In the genomic region with DNA sequence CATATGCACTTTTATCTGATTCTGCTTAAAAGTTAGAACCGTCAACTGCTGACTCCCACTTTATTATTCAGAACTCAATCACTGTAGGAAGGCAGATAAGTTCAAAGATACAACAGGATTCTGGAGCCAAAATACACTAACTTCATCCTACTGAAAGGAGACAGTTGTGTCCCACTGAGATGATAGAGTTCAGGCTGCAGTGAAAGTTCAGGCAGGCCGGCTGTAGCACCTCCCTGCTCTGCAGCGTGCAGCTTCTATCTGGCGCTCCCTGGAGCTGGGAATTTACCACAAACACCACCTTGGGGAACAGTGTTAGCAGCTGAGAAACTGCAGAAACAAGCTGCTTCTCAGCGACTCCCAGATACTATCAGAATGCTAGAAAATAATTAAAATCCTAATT, we compare ENCODE assay signal across 11 cellular contexts. TPM values are rescaled to one million over a fixed set of nuclear protein-coding genes. Genes with fewer than 3 reads are reported as not detected.
A peak's percentile ranks its signal among the peaks of the same experiment; 100 is the strongest.
DNase-seq lines count a peak whose midpoint lies in the region; ATAC-seq, FAIRE-seq and TF ChIP-seq lines count a peak whose summit lies in the region.
"Had no signal": no experiment of that assay in that cellular context is flagged by ENCODE, and none has a peak within 500 bp of the region (broad histone marks: within the 10 kb centered on the region; RNA-seq: fewer than 3 reads in every experiment).

No MANE protein-coding gene starts in this region.

- no peaks in the 10 kb centered on the region for H3K9me2 ChIP-seq in MM.1S (replicated peaks; ENCODE audit: insufficient read depth, low read length)

- no peak for DNase-seq in left ventricle myocardium superior
- DNase-seq in Right ventricle myocardium inferior (ENCODE audit: missing footprints): no peak
- DNase-seq in astrocyte of the cerebellum (ENCODE audit: low read depth): peak; percentile 20
- DNase-seq in iris pigment epithelial cell (ENCODE audit: low read depth): peak; percentile 70
- no peak for DNase-seq in type B pancreatic cell (ENCODE audit: extremely low spot score, unreplicated experiment)
- DNase-seq in SHP77 (lab: John Stamatoyannopoulos, UW): no peak
- no peak for DNase-seq in MM.1S
- no peak for DNase-seq in frontal cortex (ENCODE audit: low spot score in 2 of 2)
- DNase-seq: NCI-H2081, occipital lobe had no signal

- H4K20me1 ChIP-seq in MM.1S (ENCODE audit: insufficient read depth, low read length): no peaks in the 10 kb centered on the region

- no peaks in the 10 kb centered on the region for H3F3A ChIP-seq in MM.1S (ENCODE audit: insufficient read depth, low read length)

- no peaks in the 10 kb centered on the region for H3K27me3 Mint-ChIP-seq in type B pancreatic cell

- H3K4me1 Mint-ChIP-seq in type B pancreatic cell (ENCODE audit: unreplicated experiment): peaks cover 18% of the 10 kb centered on the region

- H3K9ac ChIP-seq in MM.1S (ENCODE audit: low read length): no peak overlapping the region

- H3K4me1 ChIP-seq in MM.1S (ENCODE audit: low read length): no peaks in the 10 kb centered on the region

- H3K27me3 ChIP-seq in MM.1S (replicated peaks; ENCODE audit: insufficient read depth, low read length): no peaks in the 10 kb centered on the region

- no peak overlapping the region for H3K27ac Mint-ChIP-seq in type B pancreatic cell

- no peak overlapping the region for H2AFZ ChIP-seq in MM.1S (ENCODE audit: low read length)

- H3K4me3 ChIP-seq in astrocyte of the cerebellum (ENCODE audit: low read depth, low read length): no peak overlapping the region
- H3K4me3 ChIP-seq in MM.1S (ENCODE audit: low read length): no peak overlapping the region

- H3K4me2 ChIP-seq in MM.1S (ENCODE audit: low read depth, low read length): no peak overlapping the region

- no peaks in the 10 kb centered on the region for H3K9me3 ChIP-seq in MM.1S (replicated peaks; ENCODE audit: insufficient read depth, low read length)

- intact Hi-C loops in left ventricle myocardium superior (cut with micrococcal nuclease) (no loop called here), Right ventricle myocardium inferior (cut with DNase I) (no loop called here)

- H3K4me3 Mint-ChIP-seq in type B pancreatic cell: peak overlapping the region; percentile 12

- H3K9me3 Mint-ChIP-seq in type B pancreatic cell: no peaks in the 10 kb centered on the region

- no peak overlapping the region for H3K27ac ChIP-seq in MM.1S (ENCODE audit: low read length)
- H3K27ac ChIP-seq: C4-2B had no signal

- no peaks in the 10 kb centered on the region for H3K79me2 ChIP-seq in MM.1S (ENCODE audit: low read length)

- in situ Hi-C loops in astrocyte of the cerebellum (cut with HindIII; ENCODE audit: low sequenced_read_pairs): no loop called here

- H3K36me3 ChIP-seq in MM.1S (replicated peaks; ENCODE audit: insufficient read depth, low read length): no peaks in the 10 kb centered on the region

- ATAC-seq in left ventricle myocardium superior (peak; percentile 50), Right ventricle myocardium inferior (no peak)

- peak; percentile 31 for TF ChIP-seq CTCF in astrocyte of the cerebellum (IDR thresholded peaks at IDR 0.05; ENCODE audit: low read depth, low read length, missing control alignments)
- TF ChIP-seq CTCF in type B pancreatic cell (conservative IDR thresholded peaks at IDR 0.05): no peak
- no peak for TF ChIP-seq CTCF in MM.1S (IDR thresholded peaks at IDR 0.05; ENCODE audit: low read length)

- FAIRE-seq in frontal cortex (lab: Jason Lieb, UNC): no peak

- H3K36me3 Mint-ChIP-seq in type B pancreatic cell: no peaks in the 10 kb centered on the region

RNA-seq across cellular contexts. Expression of a gene that starts 52.5 kb away (rescaled TPM):
- total RNA-seq in left ventricle myocardium superior: 4.2 TPM
- total RNA-seq in Right ventricle myocardium inferior: 3.8 TPM
- 2.2 and 14.1 TPM in 2 replicates for total RNA-seq in type B pancreatic cell (ENCODE audit: low replicate concordance)
- total RNA-seq in frontal cortex: 20.0 TPM

Comparison
In these comparisons a context has a peak if more than half of its experiments do, and no peak if none do; other contexts are left out.
1. DNase-seq: peak in astrocyte of the cerebellum (single experiment) and iris pigment epithelial cell (single experiment); none in left ventricle myocardium superior (single experiment), Right ventricle myocardium inferior (single experiment), type B pancreatic cell (single experiment), SHP77 (0 of 2), MM.1S (single experiment) and frontal cortex (0 of 2).